ENCODE assay signal across 27 cellular contexts in genomic region chr11:105081412-105082150, GRCh38. TPM values are rescaled to one million over a fixed set of nuclear protein-coding genes. Genes with fewer than 3 reads are reported as not detected.
A peak's percentile ranks its signal among the peaks of the same experiment; 100 is the strongest.
DNase-seq lines count a peak whose midpoint lies in the region; ATAC-seq, FAIRE-seq and TF ChIP-seq lines count a peak whose summit lies in the region.
"Had no signal": no experiment of that assay in that cellular context is flagged by ENCODE, and none has a peak within 500 bp of the region (broad histone marks: within the 10 kb centered on the region; RNA-seq: fewer than 3 reads in every experiment).

No MANE protein-coding gene starts in this region.

- H3K27ac ChIP-seq in DND-41 (ENCODE audit: low read length) (no peak overlapping the region), HepG2 (ENCODE audit: extremely low read length, insufficient read depth, low read length) (no peak overlapping the region), brain microvascular endothelial cell (no peak overlapping the region)
- H3K27ac ChIP-seq: C4-2B had no signal

- DNase-seq in DND-41, result no peak
- peak; percentile 11 for DNase-seq in UCSD-AML1 (lab: John Stamatoyannopoulos, UW; ENCODE audit: unreplicated experiment)
- no peak for DNase-seq in HepG2 (ENCODE audit: low spot score)
- no peak for DNase-seq in stimulated activated naive CD8-positive, alpha-beta T cell treated with anti-CD3 and anti-CD28 coated beads, Interleukin-15, Interleukin-2, amounts not matched to agents 100 U/mL and 50 U/mL, for 24 hours
- no peak for DNase-seq in brain microvascular endothelial cell
- no peak for DNase-seq in foreskin fibroblast
- no peak for DNase-seq in pons (ENCODE audit: low spot score)
- DNase-seq: DMS53; EL; GF-D8; MM.1S; NCI-H1048; NCI-H1436 treated with DMSO at 0.1 percent for 48 hours; NCI-H2029 treated with DMSO at 0.1 percent for 48 hours; NCI-H226; NCI-H510A treated with DMSO at 0.1 percent for 48 hours; NCI-H748 treated with DMSO at 0.1 percent for 48 hours; NK-92 treated with Interleukin-12 subunit alpha and Interleukin-12 subunit beta, amount 100 ng/mL, for 24 hours had no signal

- H3K9ac ChIP-seq in DND-41 (ENCODE audit: low read depth, low read length) (no peak overlapping the region), HepG2 (ENCODE audit: insufficient read depth, low read depth, low read length) (no peak overlapping the region)

- H2AFZ ChIP-seq in DND-41 (ENCODE audit: low read depth, low read length), result peak overlapping the region; percentile 3
- no peak overlapping the region for H2AFZ ChIP-seq in HepG2 (ENCODE audit: low read length)

- H3K4me2 ChIP-seq in DND-41 (ENCODE audit: insufficient read depth, low read length) (no peak overlapping the region), HepG2 (ENCODE audit: low read depth, low read length) (no peak overlapping the region)

- H4K20me1 ChIP-seq in DND-41 (ENCODE audit: insufficient read depth, low read length) (no peaks in the 10 kb centered on the region), HepG2 (ENCODE audit: insufficient read depth, low read length) (no peaks in the 10 kb centered on the region)

- no peak overlapping the region for H3K4me3 ChIP-seq in DND-41 (ENCODE audit: low read depth in 1 of 2, low read length in 2 of 2)
- no peak overlapping the region for H3K4me3 ChIP-seq in HepG2 (replicated peaks in 1 of 3; ENCODE audit: insufficient read depth in 1 of 3, low read depth in 2 of 3, low read length in 3 of 3)
- no peak overlapping the region for H3K4me3 ChIP-seq in brain microvascular endothelial cell (ENCODE audit: low read depth, low read length)
- no peak overlapping the region for H3K4me3 ChIP-seq in foreskin fibroblast (ENCODE audit: low read depth in 1 of 2, low read length in 2 of 2)
- H3K4me3 ChIP-seq: K562 had no signal

- in situ Hi-C loops in HepG2 (cut with HindIII; ENCODE audit: extremely low pct_ligation_motif_present, low pct_unique_long_range_greater_than_20kb) (no loop called here), brain microvascular endothelial cell (cut with HindIII; ENCODE audit: low pct_ligation_motif_present, low sequenced_read_pairs) (no loop called here)

- BruUV-seq in HepG2 (replicated peaks; lab: Mats Ljungman, UMichigan), result no TSS peak

- ATAC-seq in DND-41 (ENCODE audit: insufficient read depth, low read depth) (no peak), HepG2 (peak; percentile 59)
- peak; percentile 12 for ATAC-seq in stimulated activated naive CD8-positive, alpha-beta T cell treated with anti-CD3 and anti-CD28 coated beads, Interleukin-15, Interleukin-2, amounts not matched to agents 100 U/mL and 50 U/mL, for 24 hours
- ATAC-seq: K562, Panc1, SK-N-SH treated with all-trans-retinoic acid at 6 μM for 48 hours had no signal

- POLR2A ChIA-PET in HepG2 (lab: Yijun Ruan, JAX), result no interaction called here

- no peak for TF ChIP-seq POLR2A in HepG2 (IDR thresholded peaks at IDR 0.05; ENCODE audit: insufficient read depth in 1 of 2, low read depth in 2 of 2, low read length in 2 of 2)

- H3K4me1 ChIP-seq in DND-41 (ENCODE audit: insufficient read depth, low read length) (peaks cover 11% of the 10 kb centered on the region), HepG2 (ENCODE audit: insufficient read depth, low read length) (no peaks in the 10 kb centered on the region)

- TF ChIP-seq EP300 in HepG2 (IDR thresholded peaks at IDR 0.05; ENCODE audit: low read depth in 2 of 2, low read length in 2 of 2), result no peak
- TF ChIP-seq EP300 in HepG2 (CRISPR knock-in tag; IDR thresholded peaks at IDR 0.05; ENCODE audit: borderline replicate concordance), result no peak

- H3K27me3 ChIP-seq in DND-41 (ENCODE audit: insufficient read depth, low read length, poor library complexity) (no peaks in the 10 kb centered on the region), HepG2 (ENCODE audit: control insufficient read depth in 1 of 2, insufficient read depth in 2 of 2, low read length in 2 of 2) (no peaks in the 10 kb centered on the region), brain microvascular endothelial cell (replicated peaks) (no peaks in the 10 kb centered on the region)

- no peak for FAIRE-seq in HepG2 (lab: Jason Lieb, UNC)
- FAIRE-seq: D721Med, GM19239, H54, K562 had no signal

- H3K79me2 ChIP-seq in DND-41 (ENCODE audit: insufficient read depth, low read length), result no peaks in the 10 kb centered on the region
- no peaks in the 10 kb centered on the region for H3K79me2 ChIP-seq in HepG2 (ENCODE audit: insufficient read depth, low read length)

- WGBS in HepG2 (ENCODE audit: low lambda C conversion rate), result 20% methylated on average over 2 of the region's 5 CpGs

- no peaks in the 10 kb centered on the region for H3K9me3 ChIP-seq in DND-41 (ENCODE audit: insufficient read depth, low read length, severe bottlenecking)
- H3K9me3 ChIP-seq in HepG2 (ENCODE audit: low read length), result no peaks in the 10 kb centered on the region

- no peak for TF ChIP-seq RAD21 in HepG2 (CRISPR knock-in tag; IDR thresholded peaks at IDR 0.05)

- TF ChIP-seq CTCF in DND-41 (IDR thresholded peaks at IDR 0.05; ENCODE audit: borderline replicate concordance, extremely low read depth, low read length, poor library complexity, severe bottlenecking) (no peak), HepG2 (CRISPR knock-in tag; IDR thresholded peaks at IDR 0.05) (no peak), brain microvascular endothelial cell (IDR thresholded peaks at IDR 0.05; ENCODE audit: low read depth, low read length, missing control alignments) (no peak), foreskin fibroblast (IDR thresholded peaks at IDR 0.05; ENCODE audit: low read depth, low read length) (no peak)

- intact Hi-C loops in HepG2 (cut with micrococcal nuclease; ENCODE audit: unreplicated experiment), result no loop called here

- H3K36me3 ChIP-seq in DND-41 (ENCODE audit: insufficient read depth, low read length) (no peaks in the 10 kb centered on the region), HepG2 (replicated peaks in 1 of 2; ENCODE audit: control insufficient read depth in 1 of 2, insufficient read depth in 2 of 2, low read length in 2 of 2) (no peaks in the 10 kb centered on the region), brain microvascular endothelial cell (replicated peaks) (no peaks in the 10 kb centered on the region)

- CTCF ChIA-PET in HepG2 (lab: Yijun Ruan, JAX; ENCODE audit: low intra/inter-chr PET ratio, low total read pairs), result no interaction called here

RNA-seq across cellular contexts. Expression of gene CARD16, which starts 36.4 kb away (rescaled TPM):
- 0.53 TPM in 1 of 2 replicates, not detected in the other for total RNA-seq in HepG2 (2016; rRNA removed; fragmentation: Illumina TruSeq; extraction: Trizol)
- not detected in 2 replicates for total RNA-seq in HepG2 (2016; cell fraction: cytosol; rRNA removed; fragmentation: Illumina TruSeq; extraction: Trizol; ENCODE audit: low read depth)
- 0.39 and 0.45 TPM in 2 replicates for total RNA-seq in HepG2 (2016; cell fraction: insoluble cytoplasmic fraction; rRNA removed; fragmentation: Illumina TruSeq; extraction: Trizol)
- 0.62 TPM in 1 of 2 replicates, not detected in the other for total RNA-seq in HepG2 (2016; cell fraction: membrane; rRNA removed; fragmentation: Illumina TruSeq; extraction: Trizol)
- not detected in 2 replicates for total RNA-seq in HepG2 (2016; cell fraction: nucleus; rRNA removed; fragmentation: Illumina TruSeq; extraction: Trizol)
- 0.34 and 0.48 TPM in 2 replicates for polyA plus RNA-seq in HepG2 (2011; rRNA removed)
- 0.15 and 0.45 TPM in 2 replicates for polyA plus RNA-seq in HepG2 (2011; cell fraction: cytosol; rRNA removed)
- 0.48 TPM in 1 of 2 replicates, not detected in the other for polyA plus RNA-seq in HepG2 (2011; cell fraction: nucleus; rRNA removed)
- polyA plus RNA-seq in HepG2 (2012), result 0.55 and 0.89 TPM in 2 replicates
- polyA plus RNA-seq in HepG2 (2016; cell fraction: cytosol; fragmentation: Illumina TruSeq; extraction: Trizol; ENCODE audit: low read depth), result not detected in 2 replicates
- polyA plus RNA-seq in HepG2 (2016; cell fraction: insoluble cytoplasmic fraction; fragmentation: Illumina TruSeq; extraction: Trizol; ENCODE audit: low read depth), result 0.66 and 0.76 TPM in 2 replicates
- 0.37 TPM in 1 of 2 replicates, not detected in the other for polyA plus RNA-seq in HepG2 (2016; cell fraction: membrane; fragmentation: Illumina TruSeq; extraction: Trizol; ENCODE audit: low read depth)
- not detected in 2 replicates for polyA plus RNA-seq in HepG2 (2016; cell fraction: nucleus; fragmentation: Illumina TruSeq; extraction: Trizol; ENCODE audit: insufficient read depth, low read depth)
- polyA minus RNA-seq in HepG2 (2011; rRNA and poly(A)+ RNA removed; ENCODE audit: low replicate concordance), result 13.3 TPM in 1 of 2 replicates, not detected in the other
- not detected in 2 replicates for polyA minus RNA-seq in HepG2 (2011; cell fraction: cytosol; rRNA and poly(A)+ RNA removed)
- polyA minus RNA-seq in HepG2 (2011; cell fraction: nucleus; rRNA and poly(A)+ RNA removed), result not detected in 2 replicates
- total RNA-seq: LHCN-M2 had no signal
- polyA plus RNA-seq: K562 had no signal

RNA-seq across cellular contexts. Expression of gene CASP1, which starts 46.6 kb away (rescaled TPM):
- 5.2 and 6.6 TPM in 2 replicates for total RNA-seq in HepG2 (2016; rRNA removed; fragmentation: Illumina TruSeq; extraction: Trizol)
- total RNA-seq in HepG2 (2016; cell fraction: cytosol; rRNA removed; fragmentation: Illumina TruSeq; extraction: Trizol; ENCODE audit: low read depth), result 0.91 and 1.4 TPM in 2 replicates
- 4.9 and 5.6 TPM in 2 replicates for total RNA-seq in HepG2 (2016; cell fraction: insoluble cytoplasmic fraction; rRNA removed; fragmentation: Illumina TruSeq; extraction: Trizol)
- total RNA-seq in HepG2 (2016; cell fraction: membrane; rRNA removed; fragmentation: Illumina TruSeq; extraction: Trizol), result 2.1 and 2.2 TPM in 2 replicates
- total RNA-seq in HepG2 (2016; cell fraction: nucleus; rRNA removed; fragmentation: Illumina TruSeq; extraction: Trizol), result 4.4 and 4.9 TPM in 2 replicates
- polyA plus RNA-seq in HepG2 (2011; rRNA removed), result 0.34 and 0.85 TPM in 2 replicates
- 0.20 and 0.54 TPM in 2 replicates for polyA plus RNA-seq in HepG2 (2011; cell fraction: cytosol; rRNA removed)
- 0.63 and 1.1 TPM in 2 replicates for polyA plus RNA-seq in HepG2 (2011; cell fraction: nucleus; rRNA removed)
- 0.98 and 1.3 TPM in 2 replicates for polyA plus RNA-seq in HepG2 (2012)
- polyA plus RNA-seq in HepG2 (2016; cell fraction: cytosol; fragmentation: Illumina TruSeq; extraction: Trizol; ENCODE audit: low read depth), result 1.5 and 1.8 TPM in 2 replicates
- polyA plus RNA-seq in HepG2 (2016; cell fraction: insoluble cytoplasmic fraction; fragmentation: Illumina TruSeq; extraction: Trizol; ENCODE audit: low read depth), result 5.5 and 7.9 TPM in 2 replicates
- 1.1 and 2.0 TPM in 2 replicates for polyA plus RNA-seq in HepG2 (2016; cell fraction: membrane; fragmentation: Illumina TruSeq; extraction: Trizol; ENCODE audit: low read depth)
- polyA plus RNA-seq in HepG2 (2016; cell fraction: nucleus; fragmentation: Illumina TruSeq; extraction: Trizol; ENCODE audit: insufficient read depth, low read depth), result 2.8 and 3.3 TPM in 2 replicates
- 10.0 TPM in 1 of 2 replicates, not detected in the other for polyA minus RNA-seq in HepG2 (2011; rRNA and poly(A)+ RNA removed; ENCODE audit: low replicate concordance)
- polyA minus RNA-seq in HepG2 (2011; cell fraction: cytosol; rRNA and poly(A)+ RNA removed), result 0.99 TPM in 1 of 2 replicates, not detected in the other
- 0.90 and 2.1 TPM in 2 replicates for polyA minus RNA-seq in HepG2 (2011; cell fraction: nucleus; rRNA and poly(A)+ RNA removed)
- total RNA-seq: K562 had no signal
- polyA plus RNA-seq: K562 had no signal

RNA-seq across cellular contexts. Expression of gene CARD18, which starts 58.0 kb away (rescaled TPM):
- not detected in 2 replicates for total RNA-seq in HepG2 (2016; rRNA removed; fragmentation: Illumina TruSeq; extraction: Trizol)
- not detected in 2 replicates for total RNA-seq in HepG2 (2016; cell fraction: cytosol; rRNA removed; fragmentation: Illumina TruSeq; extraction: Trizol; ENCODE audit: low read depth)
- not detected in 2 replicates for total RNA-seq in HepG2 (2016; cell fraction: insoluble cytoplasmic fraction; rRNA removed; fragmentation: Illumina TruSeq; extraction: Trizol)
- total RNA-seq in HepG2 (2016; cell fraction: membrane; rRNA removed; fragmentation: Illumina TruSeq; extraction: Trizol), result not detected in 2 replicates
- total RNA-seq in HepG2 (2016; cell fraction: nucleus; rRNA removed; fragmentation: Illumina TruSeq; extraction: Trizol), result not detected in 2 replicates
- polyA plus RNA-seq in HepG2 (2011; rRNA removed), result not detected in 2 replicates
- not detected in 2 replicates for polyA plus RNA-seq in HepG2 (2011; cell fraction: cytosol; rRNA removed)
- polyA plus RNA-seq in HepG2 (2011; cell fraction: nucleus; rRNA removed), result not detected in 2 replicates
- not detected in 2 replicates for polyA plus RNA-seq in HepG2 (2012)
- not detected in 2 replicates for polyA plus RNA-seq in HepG2 (2016; cell fraction: cytosol; fragmentation: Illumina TruSeq; extraction: Trizol; ENCODE audit: low read depth)
- polyA plus RNA-seq in HepG2 (2016; cell fraction: insoluble cytoplasmic fraction; fragmentation: Illumina TruSeq; extraction: Trizol; ENCODE audit: low read depth), result not detected in 2 replicates
- polyA plus RNA-seq in HepG2 (2016; cell fraction: membrane; fragmentation: Illumina TruSeq; extraction: Trizol; ENCODE audit: low read depth), result not detected in 2 replicates
- not detected in 2 replicates for polyA plus RNA-seq in HepG2 (2016; cell fraction: nucleus; fragmentation: Illumina TruSeq; extraction: Trizol; ENCODE audit: insufficient read depth, low read depth)
- polyA minus RNA-seq in HepG2 (2011; rRNA and poly(A)+ RNA removed; ENCODE audit: low replicate concordance), result not detected in 2 replicates
- not detected in 2 replicates for polyA minus RNA-seq in HepG2 (2011; cell fraction: cytosol; rRNA and poly(A)+ RNA removed)
- polyA minus RNA-seq in HepG2 (2011; cell fraction: nucleus; rRNA and poly(A)+ RNA removed), result not detected in 2 replicates
- total RNA-seq: A172, LHCN-M2 had no signal

RNA-seq across cellular contexts. Expression of gene CASP5, which starts 58.6 kb away (rescaled TPM):
- not detected in 2 replicates for total RNA-seq in HepG2 (2016; rRNA removed; fragmentation: Illumina TruSeq; extraction: Trizol)
- total RNA-seq in HepG2 (2016; cell fraction: cytosol; rRNA removed; fragmentation: Illumina TruSeq; extraction: Trizol; ENCODE audit: low read depth), result not detected in 2 replicates
- not detected in 2 replicates for total RNA-seq in HepG2 (2016; cell fraction: insoluble cytoplasmic fraction; rRNA removed; fragmentation: Illumina TruSeq; extraction: Trizol)
- not detected in 2 replicates for total RNA-seq in HepG2 (2016; cell fraction: membrane; rRNA removed; fragmentation: Illumina TruSeq; extraction: Trizol)
- not detected in 2 replicates for total RNA-seq in HepG2 (2016; cell fraction: nucleus; rRNA removed; fragmentation: Illumina TruSeq; extraction: Trizol)
- polyA plus RNA-seq in HepG2 (2011; rRNA removed), result not detected in 2 replicates
- not detected in 2 replicates for polyA plus RNA-seq in HepG2 (2011; cell fraction: cytosol; rRNA removed)
- not detected in 2 replicates for polyA plus RNA-seq in HepG2 (2011; cell fraction: nucleus; rRNA removed)
- polyA plus RNA-seq in HepG2 (2012), result not detected in 2 replicates
- not detected in 2 replicates for polyA plus RNA-seq in HepG2 (2016; cell fraction: cytosol; fragmentation: Illumina TruSeq; extraction: Trizol; ENCODE audit: low read depth)
- polyA plus RNA-seq in HepG2 (2016; cell fraction: insoluble cytoplasmic fraction; fragmentation: Illumina TruSeq; extraction: Trizol; ENCODE audit: low read depth), result not detected in 2 replicates
- polyA plus RNA-seq in HepG2 (2016; cell fraction: membrane; fragmentation: Illumina TruSeq; extraction: Trizol; ENCODE audit: low read depth), result not detected in 2 replicates
- not detected in 2 replicates for polyA plus RNA-seq in HepG2 (2016; cell fraction: nucleus; fragmentation: Illumina TruSeq; extraction: Trizol; ENCODE audit: insufficient read depth, low read depth)
- polyA minus RNA-seq in HepG2 (2011; rRNA and poly(A)+ RNA removed; ENCODE audit: low replicate concordance), result not detected in 2 replicates
- not detected in 2 replicates for polyA minus RNA-seq in HepG2 (2011; cell fraction: cytosol; rRNA and poly(A)+ RNA removed)
- not detected in 2 replicates for polyA minus RNA-seq in HepG2 (2011; cell fraction: nucleus; rRNA and poly(A)+ RNA removed)
- total RNA-seq: A172, K562, LHCN-M2 had no signal
- polyA plus RNA-seq: K562 had no signal
